8 cellular contexts compared by ENCODE assay signal in the genomic region with DNA sequence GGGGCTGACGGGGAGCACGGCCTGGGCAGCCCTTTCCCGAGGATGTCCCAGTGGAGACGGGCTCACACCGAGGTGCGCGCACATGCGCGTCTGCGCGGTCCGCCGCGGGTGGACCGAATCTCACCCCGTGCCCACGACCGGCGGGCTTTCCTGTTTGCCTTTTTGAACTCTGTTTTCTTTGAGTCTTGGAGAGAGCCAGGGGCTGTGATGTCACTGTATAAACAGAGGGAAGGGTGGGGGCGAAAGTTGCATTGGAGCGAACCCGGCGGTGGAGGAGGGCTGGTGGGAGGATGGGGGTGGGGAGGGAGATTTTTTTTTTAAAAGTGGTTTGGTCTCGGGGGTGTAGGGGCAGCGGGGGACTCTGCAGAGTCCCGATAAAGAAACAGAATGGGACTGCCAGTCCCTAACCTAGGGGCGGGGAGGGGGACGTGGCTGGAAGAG.
DNase-seq lines count a peak whose midpoint lies in the region; ATAC-seq and TF ChIP-seq lines count a peak whose summit lies in the region.

No MANE protein-coding gene starts in this region.

- POLR2A ChIA-PET in CD8-positive, alpha-beta memory T cell (lab: Charles Lee) = no interaction called here

- H2AFZ ChIP-seq in osteoblast (ENCODE audit: low read length) = no peak overlapping the region

- no peak for TF ChIP-seq CTCF in RWPE2 (IDR thresholded peaks at IDR 0.05; ENCODE audit: poor library complexity, severe bottlenecking)
- TF ChIP-seq CTCF in glutamatergic neuron (IDR thresholded peaks at IDR 0.05; ENCODE audit: partially characterized antibody, unreplicated experiment) = no peak
- TF ChIP-seq CTCF in osteoblast (IDR thresholded peaks at IDR 0.05; ENCODE audit: extremely low read depth, low read depth, low read length) = no peak

- no peaks in the 10 kb centered on the region for H3K36me3 Mint-ChIP-seq in CD8-positive, alpha-beta memory T cell
- H3K36me3 Mint-ChIP-seq in glutamatergic neuron (ENCODE audit: unreplicated experiment) = no peaks in the 10 kb centered on the region

- H3K27ac ChIP-seq in CD8-positive, alpha-beta memory T cell (ENCODE audit: low read depth, low read length) = no peak overlapping the region
- H3K27ac ChIP-seq in RWPE2 (ENCODE audit: poor library complexity, severe bottlenecking) (no peak overlapping the region), osteoblast (ENCODE audit: low read depth, low read length) (peak overlapping the region; percentile 94)

- peaks cover 12 to 66% of the 10 kb centered on the region in 2 donors for H3K27me3 Mint-ChIP-seq in CD8-positive, alpha-beta memory T cell
- peaks cover 4% of the 10 kb centered on the region for H3K27me3 Mint-ChIP-seq in glutamatergic neuron (ENCODE audit: unreplicated experiment)

- no peaks in the 10 kb centered on the region for H3K9me3 ChIP-seq in CD8-positive, alpha-beta memory T cell (ENCODE audit: low read length)
- H3K9me3 ChIP-seq in RWPE2 (ENCODE audit: severe bottlenecking) = no peaks in the 10 kb centered on the region
- H3K9me3 ChIP-seq in osteoblast (ENCODE audit: low read depth, low read length) = no peaks in the 10 kb centered on the region

- peak; percentile 34; the same call in 2 of the 3 replicates for ATAC-seq in RWPE2 (ENCODE audit: low read depth)
- no peak for ATAC-seq in GM21619 (IDR thresholded peaks at IDR 0.05; ENCODE audit: unreplicated experiment)
- ATAC-seq in GM18498 (IDR thresholded peaks at IDR 0.05; ENCODE audit: unreplicated experiment) = no peak

- no peak for DNase-seq in CD8-positive, alpha-beta memory T cell
- DNase-seq in RWPE2 (ENCODE audit: low spot score) (no peak), glutamatergic neuron (peak; percentile 27), osteoblast (ENCODE audit: insufficient read length, low spot score, missing footprints) (peak; percentile 92), COR-L47 (lab: John Stamatoyannopoulos, UW) (no peak), activated gamma-delta T cell (lab: John Stamatoyannopoulos, UW) (no peak)

- H3K79me2 ChIP-seq in osteoblast (ENCODE audit: insufficient read depth, low read length) = no peaks in the 10 kb centered on the region

- CTCF ChIA-PET in CD8-positive, alpha-beta memory T cell (lab: Charles Lee) = interaction anchor here (0.6 to 2.0 kb wide), 2 partner anchors 321 to 368 kb away, joined by 3 to 4 read pairs; no protein-coding TSS in a partner anchor

- no peaks in the 10 kb centered on the region for H4K20me1 ChIP-seq in osteoblast (ENCODE audit: insufficient read depth, low read length)

- peaks cover 7 to 14% (median 8%) of the 10 kb centered on the region in 3 donors for H3K4me1 Mint-ChIP-seq in CD8-positive, alpha-beta memory T cell
- H3K4me1 Mint-ChIP-seq in glutamatergic neuron (ENCODE audit: low read depth, unreplicated experiment) = no peaks in the 10 kb centered on the region

- H3K4me3 ChIP-seq in CD8-positive, alpha-beta memory T cell (ENCODE audit: low read length) = no peak overlapping the region
- H3K4me3 ChIP-seq in RWPE2 (ENCODE audit: severe bottlenecking) (peak overlapping the region; percentile 24), osteoblast (ENCODE audit: insufficient read depth, low read length) (peak overlapping the region; percentile 70)

- H3K4me2 ChIP-seq in osteoblast (ENCODE audit: insufficient read depth, low read length) = peak overlapping the region; percentile 87

- H3K36me3 ChIP-seq in CD8-positive, alpha-beta memory T cell (ENCODE audit: insufficient read depth, low read length) = no peaks in the 10 kb centered on the region
- H3K36me3 ChIP-seq in RWPE2 (ENCODE audit: low read depth) (no peaks in the 10 kb centered on the region), osteoblast (ENCODE audit: insufficient read depth, low read length) (no peaks in the 10 kb centered on the region)

- H3K27me3 ChIP-seq in CD8-positive, alpha-beta memory T cell (ENCODE audit: insufficient read depth, low read length, poor library complexity, severe bottlenecking) = peaks cover 34% of the 10 kb centered on the region
- no peaks in the 10 kb centered on the region for H3K27me3 ChIP-seq in RWPE2 (ENCODE audit: insufficient read depth, poor library complexity, severe bottlenecking)
- H3K27me3 ChIP-seq in osteoblast (ENCODE audit: insufficient read depth, low read length) = no peaks in the 10 kb centered on the region

- H3K9me3 Mint-ChIP-seq in CD8-positive, alpha-beta memory T cell = peaks cover 0 to 3% (median 0%) of the 10 kb centered on the region in 5 donors
- H3K9me3 Mint-ChIP-seq in glutamatergic neuron (ENCODE audit: unreplicated experiment) = no peaks in the 10 kb centered on the region

- no peak overlapping the region for H3K27ac Mint-ChIP-seq in CD8-positive, alpha-beta memory T cell
- no peak overlapping the region for H3K27ac Mint-ChIP-seq in glutamatergic neuron (ENCODE audit: unreplicated experiment)

- H3K4me1 ChIP-seq in CD8-positive, alpha-beta memory T cell (ENCODE audit: insufficient read depth, low read length) = peaks cover 6% of the 10 kb centered on the region
- H3K4me1 ChIP-seq in RWPE2 (ENCODE audit: insufficient read depth, poor library complexity, severe bottlenecking) = peaks cover 17% of the 10 kb centered on the region
- H3K4me1 ChIP-seq in osteoblast (ENCODE audit: insufficient read depth, low read length) = peaks cover 43% of the 10 kb centered on the region

- H3K4me3 Mint-ChIP-seq in CD8-positive, alpha-beta memory T cell = peak overlapping the region in 6 of 7 donors; percentile 49 to 91 (median 68)
- H3K4me3 Mint-ChIP-seq in glutamatergic neuron (ENCODE audit: unreplicated experiment) = peak overlapping the region; percentile 65

Comparison
In these comparisons a context has a peak if more than half of its experiments do, and no peak if none do; other contexts are left out.
1. DNase-seq: peak in glutamatergic neuron (single experiment) and osteoblast (single experiment); none in CD8-positive, alpha-beta memory T cell (0 of 5), RWPE2 (single experiment), COR-L47 (single experiment) and activated gamma-delta T cell (single experiment).